8 cellular contexts compared by ENCODE assay signal in genomic region chrX:81957900-81958545, GRCh38.
DNase-seq lines count a peak whose midpoint lies in the region; ATAC-seq, FAIRE-seq and TF ChIP-seq lines count a peak whose summit lies in the region.

No MANE protein-coding gene starts in this region.

- intact Hi-C loops in left lung (cut with DNase I): no loop called here

- no peaks in the 10 kb centered on the region for H3K4me1 Mint-ChIP-seq in activated T-cell treated with anti-CD3 and anti-CD28 coated beads, Interleukin-2, amount 50 U/mL, for 24 hours (ENCODE audit: low read depth)

- no peaks in the 10 kb centered on the region for H3K36me3 Mint-ChIP-seq in activated T-cell treated with anti-CD3 and anti-CD28 coated beads, Interleukin-2, amount 50 U/mL, for 24 hours (ENCODE audit: low read depth)

- no peak for FAIRE-seq in GM12891 (lab: Jason Lieb, UNC)

- no peaks in the 10 kb centered on the region for H3K9me3 Mint-ChIP-seq in activated T-cell treated with anti-CD3 and anti-CD28 coated beads, Interleukin-2, amount 50 U/mL, for 24 hours

- TF ChIP-seq POLR2A in GM12891 (IDR thresholded peaks at IDR 0.05; ENCODE audit: low read depth, low read length): no peak

- no peak overlapping the region for H3K4me3 Mint-ChIP-seq in activated T-cell treated with anti-CD3 and anti-CD28 coated beads, Interleukin-2, amount 50 U/mL, for 24 hours

- ATAC-seq in HG02852 (IDR thresholded peaks at IDR 0.05; ENCODE audit: unreplicated experiment): peak; percentile 73
- ATAC-seq in RWPE2 (ENCODE audit: low read depth): no peak
- ATAC-seq in left lung: peak; percentile 69
- no peak for ATAC-seq in HG03280 (IDR thresholded peaks at IDR 0.05; ENCODE audit: unreplicated experiment)
- no peak for ATAC-seq in GM18520 (IDR thresholded peaks at IDR 0.05; ENCODE audit: unreplicated experiment)
- no peak for ATAC-seq in HG02970 (IDR thresholded peaks at IDR 0.05; ENCODE audit: low FRiP score, unreplicated experiment)

- H3K4me3 ChIP-seq in RWPE2 (ENCODE audit: severe bottlenecking) (no peak overlapping the region), left lung (no peak overlapping the region)

- H3K27ac ChIP-seq in RWPE2 (ENCODE audit: poor library complexity, severe bottlenecking) (no peak overlapping the region), left lung (no peak overlapping the region)

- no peaks in the 10 kb centered on the region for H3K36me3 ChIP-seq in RWPE2 (ENCODE audit: low read depth)
- H3K36me3 ChIP-seq in left lung: no peaks in the 10 kb centered on the region

- peak; percentile 0 for DNase-seq in GM12891 (ENCODE audit: insufficient read length, low spot score)
- no peak for DNase-seq in RWPE2 (ENCODE audit: low spot score)
- DNase-seq in left lung: no peak
- DNase-seq in activated T-cell treated with anti-CD3 and anti-CD28 coated beads, Interleukin-2, amount 50 U/mL, for 24 hours: no peak

- peak; percentile 40 for TF ChIP-seq CTCF in RWPE2 (IDR thresholded peaks at IDR 0.05; ENCODE audit: poor library complexity, severe bottlenecking)
- TF ChIP-seq CTCF in left lung (IDR thresholded peaks at IDR 0.05): peak in 1 of 2 donors; percentile 26

- no peak overlapping the region for H3K27ac Mint-ChIP-seq in activated T-cell treated with anti-CD3 and anti-CD28 coated beads, Interleukin-2, amount 50 U/mL, for 24 hours

- H3K4me1 ChIP-seq in RWPE2 (ENCODE audit: insufficient read depth, poor library complexity, severe bottlenecking) (no peaks in the 10 kb centered on the region), left lung (no peaks in the 10 kb centered on the region)

- peaks cover 26% of the 10 kb centered on the region for H3K27me3 Mint-ChIP-seq in activated T-cell treated with anti-CD3 and anti-CD28 coated beads, Interleukin-2, amount 50 U/mL, for 24 hours

- no peaks in the 10 kb centered on the region for H3K27me3 ChIP-seq in RWPE2 (ENCODE audit: insufficient read depth, poor library complexity, severe bottlenecking)
- no peaks in the 10 kb centered on the region for H3K27me3 ChIP-seq in left lung

- no peaks in the 10 kb centered on the region for H3K9me3 ChIP-seq in RWPE2 (ENCODE audit: severe bottlenecking)
- no peaks in the 10 kb centered on the region for H3K9me3 ChIP-seq in left lung

TF ChIP-seq in GM12891, 5 proteins besides CTCF, POLR2A, EP300 and RAD21:
- TF ChIP-seq SPI1 (IDR thresholded peaks at IDR 0.05; ENCODE audit: low read depth, low read length): no peak
- no peak for TF ChIP-seq POU2F2 (IDR thresholded peaks at IDR 0.05; ENCODE audit: low read depth, low read length)
- TF ChIP-seq TAF1 (IDR thresholded peaks at IDR 0.05; ENCODE audit: low read depth, low read length): no peak
- no peak for TF ChIP-seq POLR2AphosphoS5 (IDR thresholded peaks at IDR 0.05; ENCODE audit: low read depth, low read length)
- no peak for TF ChIP-seq PAX5 (IDR thresholded peaks at IDR 0.05; ENCODE audit: insufficient read depth, low read length, severe bottlenecking)

Comparison
In these comparisons a context has a peak if more than half of its experiments do, and no peak if none do; other contexts are left out.
1. ATAC-seq: peak in HG02852 (single experiment) and left lung (single experiment); none in RWPE2 (single experiment), HG03280 (single experiment), GM18520 (single experiment) and HG02970 (single experiment).